Comparison of ENCODE assay signal across 1 cellular context in genomic region chr3:42701371-42702065, GRCh38.
TF ChIP-seq lines count a peak whose summit lies in the region.

No MANE protein-coding gene starts in this region.

TF ChIP-seq in HepG2, 621 proteins besides CTCF, POLR2A, EP300 and RAD21 (continued from another document and continues in another):
- TF ChIP-seq HMGXB4 (CRISPR knock-in tag; IDR thresholded peaks at IDR 0.05; ENCODE audit: borderline replicate concordance in 1 of 2, low read depth in 1 of 2): no peak
- no peak for TF ChIP-seq NR2C2 (CRISPR knock-in tag; IDR thresholded peaks at IDR 0.05; ENCODE audit: borderline replicate concordance)
- TF ChIP-seq ZFP82 (CRISPR knock-in tag; IDR thresholded peaks at IDR 0.05; ENCODE audit: borderline replicate concordance): no peak
- TF ChIP-seq MYC (CRISPR knock-in tag; IDR thresholded peaks at IDR 0.05; ENCODE audit: borderline replicate concordance): peak; percentile 63; the same call in 1 of the 2 replicates
- TF ChIP-seq ZNF234 (CRISPR knock-in tag; conservative IDR thresholded peaks at IDR 0.05): no peak
- 0 out of 2 replicates have a peak, but pooled peaks have one; percentile 85 for TF ChIP-seq ATAD3A (CRISPR knock-in tag; IDR thresholded peaks at IDR 0.05)
- TF ChIP-seq ZNF496 (CRISPR knock-in tag; IDR thresholded peaks at IDR 0.05; ENCODE audit: insufficient replicate concordance): no peak
- no peak; the same call in 1 of the 2 replicates for TF ChIP-seq JUNB (CRISPR knock-in tag; IDR thresholded peaks at IDR 0.05; ENCODE audit: borderline replicate concordance)
- no peak for TF ChIP-seq ZNF747 (CRISPR knock-in tag; IDR thresholded peaks at IDR 0.05; ENCODE audit: borderline replicate concordance)
- TF ChIP-seq TARDBP (CRISPR knock-in tag; IDR thresholded peaks at IDR 0.05): no peak
- 0 out of 2 replicates have a peak, but pooled peaks have one; percentile 31 for TF ChIP-seq ZBTB34 (CRISPR knock-in tag; IDR thresholded peaks at IDR 0.05)
- peak; percentile 86; the same call in 1 of the 2 replicates for TF ChIP-seq ZNF589 (CRISPR knock-in tag; conservative IDR thresholded peaks at IDR 0.05)
- TF ChIP-seq ZNF33B (CRISPR knock-in tag; IDR thresholded peaks at IDR 0.05): no peak
- TF ChIP-seq, protein P1, sequence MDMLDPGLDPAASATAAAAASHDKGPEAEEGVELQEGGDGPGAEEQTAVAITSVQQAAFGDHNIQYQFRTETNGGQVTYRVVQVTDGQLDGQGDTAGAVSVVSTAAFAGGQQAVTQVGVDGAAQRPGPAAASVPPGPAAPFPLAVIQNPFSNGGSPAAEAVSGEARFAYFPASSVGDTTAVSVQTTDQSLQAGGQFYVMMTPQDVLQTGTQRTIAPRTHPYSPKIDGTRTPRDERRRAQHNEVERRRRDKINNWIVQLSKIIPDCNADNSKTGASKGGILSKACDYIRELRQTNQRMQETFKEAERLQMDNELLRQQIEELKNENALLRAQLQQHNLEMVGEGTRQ (IDR thresholded peaks at IDR 0.05; ENCODE audit: low read depth, low read length): no peak
- TF ChIP-seq, protein P1 (CRISPR knock-in tag; IDR thresholded peaks at IDR 0.05; ENCODE audit: borderline replicate concordance): no peak
- no peak for TF ChIP-seq ZNF407 (CRISPR knock-in tag; IDR thresholded peaks at IDR 0.05; ENCODE audit: not compliant biosample characterization)
- no peak for TF ChIP-seq JARID2 (CRISPR knock-in tag; IDR thresholded peaks at IDR 0.05; ENCODE audit: insufficient replicate concordance)
- TF ChIP-seq MTA1 (CRISPR knock-in tag; IDR thresholded peaks at IDR 0.05; ENCODE audit: borderline replicate concordance): no peak
- peak; percentile 69; the same call in 1 of the 2 replicates for TF ChIP-seq ZNF605 (CRISPR knock-in tag; IDR thresholded peaks at IDR 0.05)
- no peak for TF ChIP-seq ZNF660 (CRISPR knock-in tag; IDR thresholded peaks at IDR 0.05; ENCODE audit: borderline replicate concordance, low read depth)
- peak; percentile 77; the same call in 1 of the 2 replicates for TF ChIP-seq HMG20B (CRISPR knock-in tag; conservative IDR thresholded peaks at IDR 0.05)
- peak; percentile 89 for TF ChIP-seq HOXD1 (CRISPR knock-in tag; IDR thresholded peaks at IDR 0.05)
- no peak for TF ChIP-seq NCOA1 (CRISPR knock-in tag; IDR thresholded peaks at IDR 0.05)
- TF ChIP-seq HNF4A (CRISPR knock-in tag; IDR thresholded peaks at IDR 0.05): no peak
- TF ChIP-seq, protein P2, sequence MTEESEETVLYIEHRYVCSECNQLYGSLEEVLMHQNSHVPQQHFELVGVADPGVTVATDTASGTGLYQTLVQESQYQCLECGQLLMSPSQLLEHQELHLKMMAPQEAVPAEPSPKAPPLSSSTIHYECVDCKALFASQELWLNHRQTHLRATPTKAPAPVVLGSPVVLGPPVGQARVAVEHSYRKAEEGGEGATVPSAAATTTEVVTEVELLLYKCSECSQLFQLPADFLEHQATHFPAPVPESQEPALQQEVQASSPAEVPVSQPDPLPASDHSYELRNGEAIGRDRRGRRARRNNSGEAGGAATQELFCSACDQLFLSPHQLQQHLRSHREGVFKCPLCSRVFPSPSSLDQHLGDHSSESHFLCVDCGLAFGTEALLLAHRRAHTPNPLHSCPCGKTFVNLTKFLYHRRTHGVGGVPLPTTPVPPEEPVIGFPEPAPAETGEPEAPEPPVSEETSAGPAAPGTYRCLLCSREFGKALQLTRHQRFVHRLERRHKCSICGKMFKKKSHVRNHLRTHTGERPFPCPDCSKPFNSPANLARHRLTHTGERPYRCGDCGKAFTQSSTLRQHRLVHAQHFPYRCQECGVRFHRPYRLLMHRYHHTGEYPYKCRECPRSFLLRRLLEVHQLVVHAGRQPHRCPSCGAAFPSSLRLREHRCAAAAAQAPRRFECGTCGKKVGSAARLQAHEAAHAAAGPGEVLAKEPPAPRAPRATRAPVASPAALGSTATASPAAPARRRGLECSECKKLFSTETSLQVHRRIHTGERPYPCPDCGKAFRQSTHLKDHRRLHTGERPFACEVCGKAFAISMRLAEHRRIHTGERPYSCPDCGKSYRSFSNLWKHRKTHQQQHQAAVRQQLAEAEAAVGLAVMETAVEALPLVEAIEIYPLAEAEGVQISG (CRISPR knock-in tag; IDR thresholded peaks at IDR 0.05): peak; percentile 79
- TF ChIP-seq ZNF501 (CRISPR knock-in tag; IDR thresholded peaks at IDR 0.05): 0 out of 2 replicates have a peak, but pooled peaks have one; percentile 15
- TF ChIP-seq KAT7 (CRISPR knock-in tag; IDR thresholded peaks at IDR 0.05; ENCODE audit: borderline replicate concordance): no peak
- TF ChIP-seq, protein P3, sequence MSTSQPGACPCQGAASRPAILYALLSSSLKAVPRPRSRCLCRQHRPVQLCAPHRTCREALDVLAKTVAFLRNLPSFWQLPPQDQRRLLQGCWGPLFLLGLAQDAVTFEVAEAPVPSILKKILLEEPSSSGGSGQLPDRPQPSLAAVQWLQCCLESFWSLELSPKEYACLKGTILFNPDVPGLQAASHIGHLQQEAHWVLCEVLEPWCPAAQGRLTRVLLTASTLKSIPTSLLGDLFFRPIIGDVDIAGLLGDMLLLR (CRISPR knock-in tag; IDR thresholded peaks at IDR 0.05): peak; percentile 43; the same call in 1 of the 2 replicates
- TF ChIP-seq NONO (IDR thresholded peaks at IDR 0.05): no peak
- TF ChIP-seq NONO (CRISPR knock-in tag; conservative IDR thresholded peaks at IDR 0.05): no peak
- TF ChIP-seq ZNF136 (CRISPR knock-in tag; IDR thresholded peaks at IDR 0.05; ENCODE audit: low read depth): no peak
- peak; percentile 77; the same call in 1 of the 2 replicates for TF ChIP-seq ZNF230 (CRISPR knock-in tag; IDR thresholded peaks at IDR 0.05)
- peak; percentile 91; the same call in 1 of the 2 replicates for TF ChIP-seq MLXIP (CRISPR knock-in tag; IDR thresholded peaks at IDR 0.05; ENCODE audit: borderline replicate concordance)
- no peak for TF ChIP-seq GTF2F1 (IDR thresholded peaks at IDR 0.05; ENCODE audit: low read length)
- TF ChIP-seq TRIM22 (IDR thresholded peaks at IDR 0.05): no peak
- 0 out of 2 replicates have a peak, but pooled peaks have one; percentile 36 for TF ChIP-seq ELF1 (CRISPR knock-in tag; IDR thresholded peaks at IDR 0.05)
